ENCODE assay signal across 11 cellular contexts in the genomic region with DNA sequence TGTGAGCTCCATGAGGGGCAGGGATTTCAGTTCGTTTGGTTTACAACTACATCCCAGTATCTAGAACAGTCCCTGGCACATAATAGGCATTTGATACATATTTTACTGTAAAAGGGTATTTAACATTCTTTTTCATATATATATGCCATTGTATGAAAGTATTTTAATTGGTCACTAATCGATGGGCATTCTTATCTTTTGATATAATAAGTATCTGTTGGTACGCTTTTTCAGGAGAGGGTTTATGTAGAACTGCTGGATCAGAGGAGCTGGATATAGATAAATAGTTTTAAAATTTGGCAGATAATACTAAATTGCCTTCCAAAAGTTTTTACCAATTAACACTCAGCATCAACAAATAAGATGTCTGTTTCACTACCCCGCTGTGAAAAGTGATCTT. TPM values are rescaled to one million over a fixed set of nuclear protein-coding genes. Genes with fewer than 3 reads are reported as not detected.
A peak's percentile ranks its signal among the peaks of the same experiment; 100 is the strongest.
DNase-seq lines count a peak whose midpoint lies in the region; ATAC-seq and TF ChIP-seq lines count a peak whose summit lies in the region.
"Had no signal": no experiment of that assay in that cellular context is flagged by ENCODE, and none has a peak within 500 bp of the region (broad histone marks: within the 10 kb centered on the region; RNA-seq: fewer than 3 reads in every experiment).

No MANE protein-coding gene starts in this region.

- peak overlapping the region; percentile 90 for H2AFZ ChIP-seq in PC-9
- H2AFZ ChIP-seq in fibroblast of lung (ENCODE audit: low read length) = peak overlapping the region; percentile 100

- CTCF ChIA-PET in CD4-positive, alpha-beta T cell (lab: Charles Lee) = interaction anchor here (0.7 to 2.6 kb wide), 8 partner anchors 19 to 242 kb away, joined by 3 to 23 read pairs (median 4); a partner anchor contains a TSS
- CTCF ChIA-PET in PC-9 (lab: Charles Lee) = interaction anchor here (1.0 kb wide), 1 partner anchor 19 kb away, joined by 7 read pairs; no protein-coding TSS in a partner anchor

- no peak for TF ChIP-seq CTCF in CD4-positive, alpha-beta T cell (IDR thresholded peaks at IDR 0.05)
- TF ChIP-seq CTCF in PC-9 (conservative IDR thresholded peaks at IDR 0.05) = no peak
- TF ChIP-seq CTCF in fibroblast of lung (conservative IDR thresholded peaks at IDR 0.05 in 1 of 2, IDR thresholded peaks at IDR 0.05 in 1 of 2; ENCODE audit: low read depth in 1 of 2, low read length in 2 of 2) = no peak
- TF ChIP-seq CTCF in psoas muscle (IDR thresholded peaks at IDR 0.05) = no peak

- no TSS peak for BruUV-seq in PC-9 (replicated peaks; lab: Mats Ljungman, UMichigan)

- ATAC-seq in CD4-positive, alpha-beta T cell (ENCODE audit: poor library complexity) = no peak
- no peak for ATAC-seq in psoas muscle
- no peak for ATAC-seq in HG03439 (IDR thresholded peaks at IDR 0.05; ENCODE audit: unreplicated experiment)
- no peak for ATAC-seq in sciatic nerve
- no peak for ATAC-seq in GM18868 (IDR thresholded peaks at IDR 0.05; ENCODE audit: unreplicated experiment)

- H3K27ac ChIP-seq in CD4-positive, alpha-beta T cell (ENCODE audit: low read depth, low read length) = peak overlapping the region; percentile 76
- peak overlapping the region; percentile 95 for H3K27ac ChIP-seq in PC-9
- H3K27ac ChIP-seq in fibroblast of lung (ENCODE audit: insufficient read depth, low read length) = peak overlapping the region; percentile 94
- H3K27ac ChIP-seq in psoas muscle = peak overlapping the region; percentile 93

- H3K27me3 Mint-ChIP-seq in CD4-positive, alpha-beta T cell = no peaks in the 10 kb centered on the region

- H4K20me1 ChIP-seq in PC-9 (ENCODE audit: insufficient read depth) (peaks cover 20% of the 10 kb centered on the region), fibroblast of lung (ENCODE audit: control insufficient read depth, extremely low read depth, insufficient read depth, low read length) (no peaks in the 10 kb centered on the region)

- H3K27ac Mint-ChIP-seq in CD4-positive, alpha-beta T cell = no peak overlapping the region

- peaks cover 40% of the 10 kb centered on the region for H3K79me2 ChIP-seq in PC-9 (ENCODE audit: low read depth)
- peaks cover 39% of the 10 kb centered on the region for H3K79me2 ChIP-seq in fibroblast of lung (ENCODE audit: control insufficient read depth, insufficient read depth, low read length)

- WGBS in psoas muscle, 3 donors = 44 to 57% (median 55%) methylated on average over 4 of the region's 4 CpGs

- H3K9me3 Mint-ChIP-seq in CD4-positive, alpha-beta T cell = no peaks in the 10 kb centered on the region

- intact Hi-C loops in CD4-positive, alpha-beta T cell (cut with DNase I, micrococcal nuclease) = loop anchor here (2.0 to 5.0 kb wide), 4 partner anchors 19 to 1045 kb away; a partner anchor contains a TSS
- intact Hi-C loops in PC-9 (cut with micrococcal nuclease; ENCODE audit: unreplicated experiment) = loop anchor here (5.0 to 10.0 kb wide), 2 partner anchors 95 to 207 kb away; a partner anchor contains a TSS
- intact Hi-C loops in psoas muscle (cut with DNase I) = loop anchor here (10.0 kb wide), 2 partner anchors 207 to 217 kb away; a partner anchor contains a TSS
- intact Hi-C loops in sciatic nerve (cut with DNase I) = no loop called here

- peaks cover 10% of the 10 kb centered on the region for H3K36me3 Mint-ChIP-seq in CD4-positive, alpha-beta T cell (ENCODE audit: low read depth)

- H3K4me1 Mint-ChIP-seq in CD4-positive, alpha-beta T cell (ENCODE audit: low read depth) = peaks cover 11% of the 10 kb centered on the region

- no peak for DNase-seq in CD4-positive, alpha-beta T cell
- DNase-seq in PC-9 = no peak
- no peak for DNase-seq in fibroblast of lung (ENCODE audit: low read depth in 2 of 2)
- DNase-seq in psoas muscle = no peak
- no peak for DNase-seq in sciatic nerve (ENCODE audit: low spot score)
- DNase-seq in CD1c-positive myeloid dendritic cell (ENCODE audit: extremely low spot score) = no peak
- DNase-seq: left colon, NCI-H1436, T-helper 9 cell had no signal

- H3K36me3 ChIP-seq in PC-9 (ENCODE audit: low read depth) = peaks cover 5% of the 10 kb centered on the region; the same call in 1 of the 2 replicates
- no peaks in the 10 kb centered on the region for H3K36me3 ChIP-seq in fibroblast of lung (ENCODE audit: control insufficient read depth, insufficient read depth, low read length)
- H3K36me3 ChIP-seq in psoas muscle (ENCODE audit: insufficient read depth in 1 of 2, low read depth in 1 of 2) = no peaks in the 10 kb centered on the region

- H3K4me3 ChIP-seq in PC-9 = peak overlapping the region; percentile 99
- peak overlapping the region; percentile 53 to 95 (median 75) for H3K4me3 ChIP-seq in fibroblast of lung (replicated peaks in 1 of 4; ENCODE audit: control extremely low read depth in 1 of 4, insufficient read depth in 1 of 4, low read depth in 3 of 4, low read length in 4 of 4)
- H3K4me3 ChIP-seq in psoas muscle = peak overlapping the region; percentile 76

- POLR2A ChIA-PET in CD4-positive, alpha-beta T cell (lab: Charles Lee) = interaction anchor here (0.5 to 3.5 kb wide), 15 partner anchors 17 to 1721 kb away, joined by 3 to 60 read pairs (median 6); a partner anchor contains a TSS
- POLR2A ChIA-PET in PC-9 (lab: Charles Lee; ENCODE audit: unreplicated experiment) = interaction anchor here (0.7 to 0.8 kb wide), 2 partner anchors 345 to 1662 kb away, joined by 3 read pairs; no protein-coding TSS in a partner anchor

- H3K9ac ChIP-seq in fibroblast of lung (ENCODE audit: insufficient read depth, low read length) = no peak overlapping the region

- no peaks in the 10 kb centered on the region for H3F3A ChIP-seq in PC-9 (ENCODE audit: insufficient read depth, low read depth)

- H3K27me3 ChIP-seq in CD4-positive, alpha-beta T cell (ENCODE audit: control insufficient read depth, insufficient read depth, low read length) = no peaks in the 10 kb centered on the region
- H3K27me3 ChIP-seq in PC-9 (ENCODE audit: insufficient read depth, low read depth) = no peaks in the 10 kb centered on the region
- no peaks in the 10 kb centered on the region for H3K27me3 ChIP-seq in fibroblast of lung (ENCODE audit: control insufficient read depth, insufficient read depth, low read length)
- H3K27me3 ChIP-seq in psoas muscle (ENCODE audit: insufficient read depth in 3 of 3, low read length in 2 of 3) = no peaks in the 10 kb centered on the region

- no peak overlapping the region for H3K4me3 Mint-ChIP-seq in CD4-positive, alpha-beta T cell

- no peaks in the 10 kb centered on the region for H3K9me2 ChIP-seq in PC-9 (ENCODE audit: insufficient read depth)

- H3K4me2 ChIP-seq in PC-9 (peak overlapping the region; percentile 81), fibroblast of lung (ENCODE audit: extremely low read depth, insufficient read depth, low read length) (peak overlapping the region; percentile 99)

- H3K4me1 ChIP-seq in PC-9 (replicated peaks; ENCODE audit: insufficient read depth) (peaks cover 29% of the 10 kb centered on the region), fibroblast of lung (ENCODE audit: control insufficient read depth, extremely low read depth, insufficient read depth, low read length) (peaks cover 2% of the 10 kb centered on the region), psoas muscle (peaks cover 17% of the 10 kb centered on the region)

- no peaks in the 10 kb centered on the region for H3K9me3 ChIP-seq in CD4-positive, alpha-beta T cell (ENCODE audit: control insufficient read depth, low read length)
- H3K9me3 ChIP-seq in PC-9 (ENCODE audit: insufficient read depth, low read depth) = no peaks in the 10 kb centered on the region
- H3K9me3 ChIP-seq in fibroblast of lung (ENCODE audit: control insufficient read depth, insufficient read depth, low read depth, low read length) = no peaks in the 10 kb centered on the region
- H3K9me3 ChIP-seq in psoas muscle = no peaks in the 10 kb centered on the region

RNA-seq across cellular contexts. Expression of a gene that starts 1.0 kb away (rescaled TPM):
- total RNA-seq in CD4-positive, alpha-beta T cell = 100 to 1,000 TPM; 163 to 164 TPM
- 87.0 and 91.7 TPM in 2 replicates for total RNA-seq in PC-9 (2021)
- total RNA-seq in fibroblast of lung = 117 and 127 TPM in 2 replicates
- 54.4 and 56.8 TPM in 2 replicates for polyA plus RNA-seq in fibroblast of lung
- polyA plus RNA-seq in fibroblast of lung (2012) = 66.1 and 74.1 TPM in 2 replicates
- 2.2 and 2.4 TPM in 2 replicates for polyA minus RNA-seq in fibroblast of lung (ENCODE audit: low replicate concordance)
- 10 to 100 TPM; 37.9 to 61.0 (median 55.3) TPM for total RNA-seq in psoas muscle
- polyA plus RNA-seq in psoas muscle = 10 to 100 TPM; 60.0 to 73.7 (median 71.3) TPM
- total RNA-seq in sciatic nerve = 64.0 TPM
